Comparison of ENCODE assay signal across 2 cellular contexts in genomic region chr1:174413632-174414031, GRCh38.
TF ChIP-seq lines count a peak whose summit lies in the region.

No MANE protein-coding gene starts in this region.

TF ChIP-seq in GM23338, 12 proteins besides CTCF, POLR2A, EP300 and RAD21 (continued from another document):
- TF ChIP-seq, protein P1, sequence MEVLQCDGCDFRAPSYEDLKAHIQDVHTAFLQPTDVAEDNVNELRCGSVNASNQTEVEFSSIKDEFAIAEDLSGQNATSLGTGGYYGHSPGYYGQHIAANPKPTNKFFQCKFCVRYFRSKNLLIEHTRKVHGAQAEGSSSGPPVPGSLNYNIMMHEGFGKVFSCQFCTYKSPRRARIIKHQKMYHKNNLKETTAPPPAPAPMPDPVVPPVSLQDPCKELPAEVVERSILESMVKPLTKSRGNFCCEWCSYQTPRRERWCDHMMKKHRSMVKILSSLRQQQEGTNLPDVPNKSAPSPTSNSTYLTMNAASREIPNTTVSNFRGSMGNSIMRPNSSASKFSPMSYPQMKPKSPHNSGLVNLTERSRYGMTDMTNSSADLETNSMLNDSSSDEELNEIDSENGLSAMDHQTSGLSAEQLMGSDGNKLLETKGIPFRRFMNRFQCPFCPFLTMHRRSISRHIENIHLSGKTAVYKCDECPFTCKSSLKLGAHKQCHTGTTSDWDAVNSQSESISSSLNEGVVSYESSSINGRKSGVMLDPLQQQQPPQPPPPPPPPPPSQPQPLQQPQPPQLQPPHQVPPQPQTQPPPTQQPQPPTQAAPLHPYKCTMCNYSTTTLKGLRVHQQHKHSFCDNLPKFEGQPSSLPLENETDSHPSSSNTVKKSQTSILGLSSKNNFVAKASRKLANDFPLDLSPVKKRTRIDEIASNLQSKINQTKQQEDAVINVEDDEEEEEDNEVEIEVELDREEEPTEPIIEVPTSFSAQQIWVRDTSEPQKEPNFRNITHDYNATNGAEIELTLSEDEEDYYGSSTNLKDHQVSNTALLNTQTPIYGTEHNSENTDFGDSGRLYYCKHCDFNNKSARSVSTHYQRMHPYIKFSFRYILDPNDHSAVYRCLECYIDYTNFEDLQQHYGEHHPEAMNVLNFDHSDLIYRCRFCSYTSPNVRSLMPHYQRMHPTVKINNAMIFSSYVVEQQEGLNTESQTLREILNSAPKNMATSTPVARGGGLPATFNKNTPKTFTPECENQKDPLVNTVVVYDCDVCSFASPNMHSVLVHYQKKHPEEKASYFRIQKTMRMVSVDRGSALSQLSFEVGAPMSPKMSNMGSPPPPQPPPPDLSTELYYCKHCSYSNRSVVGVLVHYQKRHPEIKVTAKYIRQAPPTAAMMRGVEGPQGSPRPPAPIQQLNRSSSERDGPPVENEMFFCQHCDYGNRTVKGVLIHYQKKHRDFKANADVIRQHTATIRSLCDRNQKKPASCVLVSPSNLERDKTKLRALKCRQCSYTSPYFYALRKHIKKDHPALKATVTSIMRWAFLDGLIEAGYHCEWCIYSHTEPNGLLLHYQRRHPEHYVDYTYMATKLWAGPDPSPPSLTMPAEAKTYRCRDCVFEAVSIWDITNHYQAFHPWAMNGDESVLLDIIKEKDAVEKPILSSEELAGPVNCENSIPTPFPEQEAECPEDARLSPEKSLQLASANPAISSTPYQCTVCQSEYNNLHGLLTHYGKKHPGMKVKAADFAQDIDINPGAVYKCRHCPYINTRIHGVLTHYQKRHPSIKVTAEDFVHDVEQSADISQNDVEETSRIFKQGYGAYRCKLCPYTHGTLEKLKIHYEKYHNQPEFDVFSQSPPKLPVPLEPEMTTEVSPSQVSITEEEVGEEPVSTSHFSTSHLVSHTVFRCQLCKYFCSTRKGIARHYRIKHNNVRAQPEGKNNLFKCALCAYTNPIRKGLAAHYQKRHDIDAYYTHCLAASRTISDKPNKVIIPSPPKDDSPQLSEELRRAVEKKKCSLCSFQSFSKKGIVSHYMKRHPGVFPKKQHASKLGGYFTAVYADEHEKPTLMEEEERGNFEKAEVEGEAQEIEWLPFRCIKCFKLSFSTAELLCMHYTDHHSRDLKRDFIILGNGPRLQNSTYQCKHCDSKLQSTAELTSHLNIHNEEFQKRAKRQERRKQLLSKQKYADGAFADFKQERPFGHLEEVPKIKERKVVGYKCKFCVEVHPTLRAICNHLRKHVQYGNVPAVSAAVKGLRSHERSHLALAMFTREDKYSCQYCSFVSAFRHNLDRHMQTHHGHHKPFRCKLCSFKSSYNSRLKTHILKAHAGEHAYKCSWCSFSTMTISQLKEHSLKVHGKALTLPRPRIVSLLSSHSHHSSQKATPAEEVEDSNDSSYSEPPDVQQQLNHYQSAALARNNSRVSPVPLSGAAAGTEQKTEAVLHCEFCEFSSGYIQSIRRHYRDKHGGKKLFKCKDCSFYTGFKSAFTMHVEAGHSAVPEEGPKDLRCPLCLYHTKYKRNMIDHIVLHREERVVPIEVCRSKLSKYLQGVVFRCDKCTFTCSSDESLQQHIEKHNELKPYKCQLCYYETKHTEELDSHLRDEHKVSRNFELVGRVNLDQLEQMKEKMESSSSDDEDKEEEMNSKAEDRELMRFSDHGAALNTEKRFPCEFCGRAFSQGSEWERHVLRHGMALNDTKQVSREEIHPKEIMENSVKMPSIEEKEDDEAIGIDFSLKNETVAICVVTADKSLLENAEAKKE (CRISPR knock-in tag; IDR thresholded peaks at IDR 0.05), result no peak
- no peak for TF ChIP-seq REST (IDR thresholded peaks at IDR 0.05; ENCODE audit: unreplicated experiment)
- TF ChIP-seq, protein P2, sequence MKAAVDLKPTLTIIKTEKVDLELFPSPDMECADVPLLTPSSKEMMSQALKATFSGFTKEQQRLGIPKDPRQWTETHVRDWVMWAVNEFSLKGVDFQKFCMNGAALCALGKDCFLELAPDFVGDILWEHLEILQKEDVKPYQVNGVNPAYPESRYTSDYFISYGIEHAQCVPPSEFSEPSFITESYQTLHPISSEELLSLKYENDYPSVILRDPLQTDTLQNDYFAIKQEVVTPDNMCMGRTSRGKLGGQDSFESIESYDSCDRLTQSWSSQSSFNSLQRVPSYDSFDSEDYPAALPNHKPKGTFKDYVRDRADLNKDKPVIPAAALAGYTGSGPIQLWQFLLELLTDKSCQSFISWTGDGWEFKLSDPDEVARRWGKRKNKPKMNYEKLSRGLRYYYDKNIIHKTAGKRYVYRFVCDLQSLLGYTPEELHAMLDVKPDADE (IDR thresholded peaks at IDR 0.05), result no peak

TF ChIP-seq in SK-N-SH treated with all-trans-retinoic acid at 6 μM for 48 hours, 23 proteins besides CTCF, POLR2A, EP300 and RAD21 (continued from another document):
- TF ChIP-seq CSRNP3 (CRISPR knock-in tag; IDR thresholded peaks at IDR 0.05) (no peak), ZNF70 (CRISPR knock-in tag; IDR thresholded peaks at IDR 0.05) (no peak), ZFP3 (CRISPR knock-in tag; IDR thresholded peaks at IDR 0.05) (no peak), GLIS3 (CRISPR knock-in tag; IDR thresholded peaks at IDR 0.05) (no peak), TOX (CRISPR knock-in tag; IDR thresholded peaks at IDR 0.05; ENCODE audit: borderline replicate concordance) (no peak)
- TF ChIP-seq, protein P3, sequence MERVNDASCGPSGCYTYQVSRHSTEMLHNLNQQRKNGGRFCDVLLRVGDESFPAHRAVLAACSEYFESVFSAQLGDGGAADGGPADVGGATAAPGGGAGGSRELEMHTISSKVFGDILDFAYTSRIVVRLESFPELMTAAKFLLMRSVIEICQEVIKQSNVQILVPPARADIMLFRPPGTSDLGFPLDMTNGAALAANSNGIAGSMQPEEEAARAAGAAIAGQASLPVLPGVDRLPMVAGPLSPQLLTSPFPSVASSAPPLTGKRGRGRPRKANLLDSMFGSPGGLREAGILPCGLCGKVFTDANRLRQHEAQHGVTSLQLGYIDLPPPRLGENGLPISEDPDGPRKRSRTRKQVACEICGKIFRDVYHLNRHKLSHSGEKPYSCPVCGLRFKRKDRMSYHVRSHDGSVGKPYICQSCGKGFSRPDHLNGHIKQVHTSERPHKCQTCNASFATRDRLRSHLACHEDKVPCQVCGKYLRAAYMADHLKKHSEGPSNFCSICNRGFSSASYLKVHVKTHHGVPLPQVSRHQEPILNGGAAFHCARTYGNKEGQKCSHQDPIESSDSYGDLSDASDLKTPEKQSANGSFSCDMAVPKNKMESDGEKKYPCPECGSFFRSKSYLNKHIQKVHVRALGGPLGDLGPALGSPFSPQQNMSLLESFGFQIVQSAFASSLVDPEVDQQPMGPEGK (CRISPR knock-in tag; IDR thresholded peaks at IDR 0.05; ENCODE audit: borderline replicate concordance), result no peak
